Comparison of ENCODE assay signal across 16 cellular contexts in the genomic region with DNA sequence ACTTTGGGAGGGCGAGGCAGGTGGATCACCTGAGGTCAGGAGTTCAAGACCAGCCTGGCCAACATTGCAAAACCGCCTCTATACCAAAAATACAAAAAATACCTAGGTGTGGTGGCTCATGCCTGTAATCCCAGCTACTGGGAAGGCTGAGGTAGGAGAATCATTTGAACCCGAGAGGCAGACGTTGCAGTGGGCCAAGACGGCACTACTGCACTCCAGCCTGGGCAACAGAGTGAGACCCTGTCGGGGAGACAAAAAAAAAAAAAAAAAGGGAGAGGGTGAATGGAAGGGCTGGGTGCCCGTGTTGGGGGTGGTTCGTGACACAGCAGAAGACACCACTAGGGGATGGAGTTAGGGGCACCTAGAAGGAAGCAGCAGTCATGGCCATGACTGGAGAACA. TPM values are rescaled to one million over a fixed set of nuclear protein-coding genes. Genes with fewer than 3 reads are reported as not detected.
A peak's percentile ranks its signal among the peaks of the same experiment; 100 is the strongest.
DNase-seq lines count a peak whose midpoint lies in the region; ATAC-seq and TF ChIP-seq lines count a peak whose summit lies in the region.
"Had no signal": no experiment of that assay in that cellular context is flagged by ENCODE, and none has a peak within 500 bp of the region (broad histone marks: within the 10 kb centered on the region; RNA-seq: fewer than 3 reads in every experiment).

No MANE protein-coding gene starts in this region.

- H3K27ac Mint-ChIP-seq in activated CD4-positive, alpha-beta T cell treated with anti-CD3 and anti-CD28 coated beads, Interleukin-2, amount 10 ng/mL, durations not matched to agents 7 days and 5 days = peak overlapping the region; percentile 78
- H3K27ac Mint-ChIP-seq in WTC11 = no peak overlapping the region
- H3K27ac Mint-ChIP-seq: type B pancreatic cell had no signal

- H3K27me3 Mint-ChIP-seq in activated CD4-positive, alpha-beta T cell treated with anti-CD3 and anti-CD28 coated beads, Interleukin-2, amount 10 ng/mL, durations not matched to agents 7 days and 5 days = no peaks in the 10 kb centered on the region
- H3K27me3 Mint-ChIP-seq in WTC11 (ENCODE audit: low read depth) = no peaks in the 10 kb centered on the region
- H3K27me3 Mint-ChIP-seq: type B pancreatic cell had no signal

- CTCF ChIA-PET in activated CD4-positive, alpha-beta T cell treated with anti-CD3 and anti-CD28 coated beads, Interleukin-2, amount 10 ng/mL, durations not matched to agents 7 days and 5 days (lab: Charles Lee) = no interaction called here
- CTCF ChIA-PET in WTC11 (lab: Charles Lee) = no interaction called here

- H3K36me3 Mint-ChIP-seq in activated CD4-positive, alpha-beta T cell treated with anti-CD3 and anti-CD28 coated beads, Interleukin-2, amount 10 ng/mL, durations not matched to agents 7 days and 5 days (ENCODE audit: low read depth) = peaks cover 22% of the 10 kb centered on the region
- H3K36me3 Mint-ChIP-seq in WTC11 = peaks cover 12% of the 10 kb centered on the region

- 83 to 89% methylated on average over 7 to 8 of the region's 8 CpGs for WGBS in testis, 2 donors

- POLR2A ChIA-PET in activated CD4-positive, alpha-beta T cell treated with anti-CD3 and anti-CD28 coated beads, Interleukin-2, amount 10 ng/mL, durations not matched to agents 7 days and 5 days (lab: Charles Lee) = no interaction called here
- POLR2A ChIA-PET in WTC11 (lab: Charles Lee) = no interaction called here

- no peaks in the 10 kb centered on the region for H3K27me3 ChIP-seq in lower lobe of right lung (ENCODE audit: low read depth)
- H3K27me3 ChIP-seq in testis = no peaks in the 10 kb centered on the region
- no peaks in the 10 kb centered on the region for H3K27me3 ChIP-seq in gastrocnemius medialis

- no peak for TF ChIP-seq CTCF in WTC11 (IDR thresholded peaks at IDR 0.05)
- TF ChIP-seq CTCF in lower lobe of right lung (IDR thresholded peaks at IDR 0.05) = no peak
- no peak for TF ChIP-seq CTCF in testis (IDR thresholded peaks at IDR 0.05)
- TF ChIP-seq CTCF in gastrocnemius medialis (IDR thresholded peaks at IDR 0.05 in 4 of 5, conservative IDR thresholded peaks at IDR 0.05 in 1 of 5) = no peak

- H3K9me3 ChIP-seq in lower lobe of right lung (no peaks in the 10 kb centered on the region), testis (no peaks in the 10 kb centered on the region), gastrocnemius medialis (no peaks in the 10 kb centered on the region)

- TF ChIP-seq POLR2A in testis (IDR thresholded peaks at IDR 0.05) = no peak
- TF ChIP-seq POLR2A in gastrocnemius medialis (IDR thresholded peaks at IDR 0.05) = no peak

- H3K4me1 ChIP-seq in lower lobe of right lung (peaks cover 25% of the 10 kb centered on the region), testis (peaks cover 17% of the 10 kb centered on the region), gastrocnemius medialis (no peaks in the 10 kb centered on the region)

- no peak for ATAC-seq in WTC11
- ATAC-seq in lower lobe of right lung = no peak
- ATAC-seq in gastrocnemius medialis = no peak

- no peaks in the 10 kb centered on the region for H3K9me3 Mint-ChIP-seq in activated CD4-positive, alpha-beta T cell treated with anti-CD3 and anti-CD28 coated beads, Interleukin-2, amount 10 ng/mL, durations not matched to agents 7 days and 5 days
- no peaks in the 10 kb centered on the region for H3K9me3 Mint-ChIP-seq in WTC11
- H3K9me3 Mint-ChIP-seq: type B pancreatic cell had no signal

- DNase-seq in activated CD4-positive, alpha-beta T cell treated with anti-CD3 and anti-CD28 coated beads, Interleukin-2, amount 10 ng/mL, durations not matched to agents 7 days and 5 days = no peak
- no peak for DNase-seq in activated CD4-positive, alpha-beta T cell treated with anti-CD3 and anti-CD28 coated beads for 48 hours
- DNase-seq in WTC11 (ENCODE audit: low spot score) = no peak
- DNase-seq in lower lobe of right lung = no peak
- no peak for DNase-seq in testis
- no peak for DNase-seq in NCI-H748 (lab: John Stamatoyannopoulos, UW; ENCODE audit: unreplicated experiment)
- DNase-seq in stimulated activated CD8-positive, alpha-beta memory T cell treated with anti-CD3 and anti-CD28 coated beads, Interleukin-4, amount 100 ng/mL, for 48 hours = no peak
- no peak for DNase-seq in gastrocnemius medialis
- DNase-seq: activated CD4-positive, alpha-beta T cell treated with anti-CD3 and anti-CD28 coated beads, Interleukin-2, amount 50 U/mL, for 48 hours; activated effector memory CD4-positive, alpha-beta T cell treated with anti-CD3 and anti-CD28 coated beads, Interleukin-2, amount 50 U/mL, for 16 hours; GF-D8; NCI-H526 treated with DMSO at 0.1 percent for 48 hours; stimulated activated CD4-positive, alpha-beta T cell treated with anti-CD3 and anti-CD28 coated beads, Interleukin-15, amount 100 ng/mL, for 24 hours; T-helper 9 cell had no signal

- H3K27ac ChIP-seq in lower lobe of right lung = peak overlapping the region; percentile 62
- H3K27ac ChIP-seq in testis = peak overlapping the region; percentile 68 to 86
- peak overlapping the region in 1 of 4 donors; percentile 16 for H3K27ac ChIP-seq in gastrocnemius medialis

- in situ Hi-C loops in gastrocnemius medialis (cut with MboI; ENCODE audit: low sequenced_read_pairs in 4 of 4) = loop anchor here in 1 of 4 donors (25.0 kb wide), 1 partner anchor 117 kb away; a partner anchor contains a TSS

- H3K4me1 Mint-ChIP-seq in activated CD4-positive, alpha-beta T cell treated with anti-CD3 and anti-CD28 coated beads, Interleukin-2, amount 10 ng/mL, durations not matched to agents 7 days and 5 days = peaks cover 13% of the 10 kb centered on the region
- H3K4me1 Mint-ChIP-seq in WTC11 = peaks cover 5% of the 10 kb centered on the region

- H3K36me3 ChIP-seq in lower lobe of right lung (peaks cover 28% of the 10 kb centered on the region), testis (ENCODE audit: low read depth, missing control alignments) (no peaks in the 10 kb centered on the region), gastrocnemius medialis (peaks cover 0 to 48% of the 10 kb centered on the region in 2 donors)

- H3K4me3 Mint-ChIP-seq in activated CD4-positive, alpha-beta T cell treated with anti-CD3 and anti-CD28 coated beads, Interleukin-2, amount 10 ng/mL, durations not matched to agents 7 days and 5 days = no peak overlapping the region
- no peak overlapping the region for H3K4me3 Mint-ChIP-seq in WTC11
- H3K4me3 Mint-ChIP-seq: type B pancreatic cell had no signal

- intact Hi-C loops in lower lobe of right lung (cut with DNase I) (no loop called here), testis (cut with DNase I; ENCODE audit: low total_unique reads) (no loop called here), gastrocnemius medialis (cut with DNase I; ENCODE audit: low total_unique reads) (no loop called here)

- no peak overlapping the region for H3K4me3 ChIP-seq in lower lobe of right lung
- no peak overlapping the region for H3K4me3 ChIP-seq in testis
- H3K4me3 ChIP-seq in gastrocnemius medialis = no peak overlapping the region

TF ChIP-seq in WTC11, 78 proteins besides CTCF, POLR2A, EP300 and RAD21:
- TF ChIP-seq NFYB (CRISPR knock-in tag; conservative IDR thresholded peaks at IDR 0.05; ENCODE audit: low read depth) = no peak
- peak; percentile 72 for TF ChIP-seq ZNF121 (CRISPR knock-in tag; IDR thresholded peaks at IDR 0.05)

RNA-seq across cellular contexts. Expression of a gene that starts 10.8 kb away (rescaled TPM):
- total RNA-seq in activated CD4-positive, alpha-beta T cell treated with anti-CD3 and anti-CD28 coated beads, Interleukin-2, amount 10 ng/mL, durations not matched to agents 7 days and 5 days = 1 to 10 TPM; 1.5 to 1.6 TPM
- total RNA-seq in WTC11 (2021) (1.7 to 2.7 TPM (median 2.5 TPM) in 3 replicates), lower lobe of right lung (282 TPM), testis (100 to 1,000 TPM in 1 of 2 donors, 10 to 100 TPM in 1; 83.1 to 185 TPM), gastrocnemius medialis (100 to 1,000 TPM; 153 to 309 (median 210) TPM)
- 84.3 TPM for polyA plus RNA-seq in testis (ENCODE audit: insufficient read depth, low read depth, low replicate concordance)

RNA-seq across cellular contexts. Expression of a gene that starts 18.2 kb away (rescaled TPM):
- total RNA-seq in activated CD4-positive, alpha-beta T cell treated with anti-CD3 and anti-CD28 coated beads, Interleukin-2, amount 10 ng/mL, durations not matched to agents 7 days and 5 days = not detected
- total RNA-seq in WTC11 (2021) (not detected in 3 replicates), lower lobe of right lung (0.97 TPM), testis (under 1 TPM in 1 of 2 donors, not detected in 1; 0.74 TPM), gastrocnemius medialis (under 1 TPM in 2 of 4 donors, not detected in 2; 0.46 to 0.84 TPM)
- 0.50 TPM for polyA plus RNA-seq in testis (ENCODE audit: insufficient read depth, low read depth, low replicate concordance)
- total RNA-seq: A673 had no signal

RNA-seq across cellular contexts. Expression of a gene that starts 22.7 kb away (rescaled TPM):
- total RNA-seq in activated CD4-positive, alpha-beta T cell treated with anti-CD3 and anti-CD28 coated beads, Interleukin-2, amount 10 ng/mL, durations not matched to agents 7 days and 5 days = 10 to 100 TPM; 72.5 to 88.1 TPM
- total RNA-seq in WTC11 (2021) = 66.9 to 88.8 TPM (median 84.5 TPM) in 3 replicates
- 46.1 TPM for total RNA-seq in lower lobe of right lung
- total RNA-seq in testis = 100 to 1,000 TPM in 1 of 2 donors, 10 to 100 TPM in 1; 94.7 to 124 TPM
- 50.7 TPM for polyA plus RNA-seq in testis (ENCODE audit: insufficient read depth, low read depth, low replicate concordance)
- total RNA-seq in gastrocnemius medialis = 10 to 100 TPM; 22.0 to 67.6 (median 54.6) TPM

RNA-seq across cellular contexts. Expression of a gene that starts 23.0 kb away (rescaled TPM):
- not detected for total RNA-seq in activated CD4-positive, alpha-beta T cell treated with anti-CD3 and anti-CD28 coated beads, Interleukin-2, amount 10 ng/mL, durations not matched to agents 7 days and 5 days
- total RNA-seq in WTC11 (2021) (not detected in 3 replicates), lower lobe of right lung (not detected), testis (not detected), gastrocnemius medialis (not detected)
- polyA plus RNA-seq in testis (ENCODE audit: insufficient read depth, low read depth, low replicate concordance) = not detected
- total RNA-seq: A673 had no signal

RNA-seq across cellular contexts. Expression of a gene that starts 29.5 kb away (rescaled TPM):
- total RNA-seq in activated CD4-positive, alpha-beta T cell treated with anti-CD3 and anti-CD28 coated beads, Interleukin-2, amount 10 ng/mL, durations not matched to agents 7 days and 5 days = not detected
- total RNA-seq in WTC11 (2021) = 0.53 to 0.82 TPM (median 0.61 TPM) in 3 replicates
- total RNA-seq in lower lobe of right lung = not detected
- 1 to 10 TPM; 1.0 to 1.8 TPM for total RNA-seq in testis
- not detected for polyA plus RNA-seq in testis (ENCODE audit: insufficient read depth, low read depth, low replicate concordance)
- total RNA-seq in gastrocnemius medialis = under 1 TPM in 1 of 4 donors, not detected in 3; 0.51 TPM
- total RNA-seq: A673 had no signal

Comparison
In these comparisons a context has a peak if more than half of its experiments do, and no peak if none do; other contexts are left out.
1. RNA of a gene that starts 10.8 kb away (total RNA-seq): 282 TPM in lower lobe of right lung (single experiment), 153 to 309 TPM in gastrocnemius medialis and 83.1 to 185 TPM in testis; 1.7 to 2.7 TPM in WTC11 and 1.5 to 1.6 TPM in activated CD4-positive, alpha-beta T cell treated with anti-CD3 and anti-CD28 coated beads, Interleukin-2, amount 10 ng/mL, durations not matched to agents 7 days and 5 days; every median in the first group is over 10 times any median in the second.